In the genomic region with DNA sequence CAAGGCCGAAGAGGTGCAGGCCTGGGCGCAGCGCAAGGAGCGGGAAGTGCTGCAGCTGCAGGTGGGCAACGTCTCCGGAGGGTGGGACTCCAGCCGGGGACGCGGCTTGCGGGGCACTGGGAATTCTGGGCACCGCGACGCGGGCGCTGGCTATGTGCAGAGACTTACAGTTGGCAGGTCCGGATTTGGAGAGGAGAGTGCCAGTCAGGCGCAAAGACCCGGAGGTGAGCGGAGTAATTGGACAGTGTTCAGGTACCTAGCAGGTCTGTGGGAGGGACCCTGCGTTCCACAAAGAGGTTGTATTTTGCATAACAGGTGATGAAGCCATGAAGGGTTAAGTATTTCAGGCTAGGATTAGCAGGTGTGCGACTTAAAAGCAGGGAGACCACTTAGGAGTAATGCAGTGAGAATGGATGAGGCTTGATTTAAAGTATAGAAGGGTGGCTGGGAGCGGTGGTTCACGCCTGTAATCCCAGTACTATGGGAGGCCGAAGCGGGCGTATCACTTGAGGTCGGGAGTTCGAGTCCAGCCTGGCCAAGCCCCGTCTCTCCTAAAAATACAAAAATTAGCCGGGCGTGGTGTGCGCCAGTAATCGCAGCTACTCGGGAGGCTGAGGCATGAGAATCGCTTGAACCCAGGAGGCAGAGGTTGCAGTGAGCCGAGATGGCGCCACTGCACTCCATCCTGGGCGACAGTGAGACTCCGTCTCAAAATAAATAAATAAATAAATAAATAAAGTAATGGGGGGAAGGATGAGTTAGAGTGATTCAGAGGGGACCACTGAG, we compare ENCODE assay signal across 9 cellular contexts. TPM values are rescaled to one million over a fixed set of nuclear protein-coding genes. Genes with fewer than 3 reads are reported as not detected.
DNase-seq lines count a peak whose midpoint lies in the region; ATAC-seq and TF ChIP-seq lines count a peak whose summit lies in the region.
"Had no signal": no experiment of that assay in that cellular context is flagged by ENCODE, and none has a peak within 500 bp of the region (broad histone marks: within the 10 kb centered on the region; RNA-seq: fewer than 3 reads in every experiment).

No MANE protein-coding gene starts in this region.

- H3K36me3 ChIP-seq in parathyroid adenoma (ENCODE audit: control insufficient read depth, insufficient read depth, low read length): no peaks in the 10 kb centered on the region

- peak overlapping the region; percentile 85 for H3K4me3 ChIP-seq in GM08714 (ENCODE audit: low read length)
- peak overlapping the region; percentile 72 for H3K4me3 ChIP-seq in parathyroid adenoma (ENCODE audit: low read depth, low read length)

- H3K9me3 ChIP-seq in T-helper 17 cell (ENCODE audit: control insufficient read depth, low read length, poor library complexity, severe bottlenecking): no peaks in the 10 kb centered on the region
- no peaks in the 10 kb centered on the region for H3K9me3 ChIP-seq in parathyroid adenoma (ENCODE audit: control insufficient read depth, low read length)

- H3K27ac Mint-ChIP-seq in T-helper 17 cell: peak overlapping the region; percentile 9

- H3K27me3 Mint-ChIP-seq in T-helper 17 cell: no peaks in the 10 kb centered on the region

- no peak for TF ChIP-seq CTCF in parathyroid adenoma (IDR thresholded peaks at IDR 0.05)

- no peaks in the 10 kb centered on the region for H3K36me3 Mint-ChIP-seq in T-helper 17 cell (ENCODE audit: low read depth)

- peak overlapping the region; percentile 87 for H3K4me2 ChIP-seq in parathyroid adenoma (ENCODE audit: low read length)

- no peaks in the 10 kb centered on the region for H3K27me3 ChIP-seq in parathyroid adenoma (ENCODE audit: control insufficient read depth, insufficient read depth, low read length)

- H3K9ac ChIP-seq in parathyroid adenoma: peak overlapping the region; percentile 78

- DNase-seq in LoVo (ENCODE audit: low spot score) (peak; percentile 38), T-helper 17 cell (no peak), fibroblast of peridontal ligament (ENCODE audit: extremely low read depth) (peak; percentile 7), AG08395 (ENCODE audit: low spot score) (no peak), SIG-M5 (lab: John Stamatoyannopoulos, UW) (no peak)

- H3K4me1 ChIP-seq in parathyroid adenoma: peaks cover 7% of the 10 kb centered on the region

- peak overlapping the region; percentile 92 for H3K4me3 Mint-ChIP-seq in T-helper 17 cell

- ATAC-seq in T-helper 17 cell (no peak), GM19397 (IDR thresholded peaks at IDR 0.05; ENCODE audit: unreplicated experiment) (no peak)

- H3K4me1 Mint-ChIP-seq in T-helper 17 cell: peaks cover 16% of the 10 kb centered on the region

- peak overlapping the region; percentile 89 for H3K27ac ChIP-seq in parathyroid adenoma

- peaks cover 2% of the 10 kb centered on the region for H3K79me2 ChIP-seq in parathyroid adenoma

- H2AFZ ChIP-seq in parathyroid adenoma: peak overlapping the region; percentile 100

RNA-seq across cellular contexts. Expression of a gene that starts 1.0 kb away (rescaled TPM):
- total RNA-seq in T-helper 17 cell: 10 to 100 TPM; 16.8 to 17.2 TPM

RNA-seq across cellular contexts. Expression of a gene that starts 3.4 kb away (rescaled TPM):
- under 1 TPM; 0.92 to 0.94 TPM for total RNA-seq in T-helper 17 cell

RNA-seq across cellular contexts. Expression of a gene that starts 24.6 kb away (rescaled TPM):
- under 1 TPM in 1 of 2 donors, not detected in 1; 0.62 TPM for total RNA-seq in T-helper 17 cell

RNA-seq across cellular contexts. Expression of a gene that starts 37.7 kb away (rescaled TPM):
- total RNA-seq in T-helper 17 cell: not detected
- total RNA-seq: T-helper 1 cell treated with Interleukin-12 subunit alpha and Interleukin-12 subunit beta and Interleukin-4 antibody, amounts not matched to agents 30 ng/mL and 1 ng/mL, for 36 hours had no signal

Comparison
In these comparisons a context has a peak if more than half of its experiments do, and no peak if none do; other contexts are left out.
1. DNase-seq: peak in LoVo (single experiment) and fibroblast of peridontal ligament (single experiment); none in T-helper 17 cell (0 of 3), AG08395 (single experiment) and SIG-M5 (single experiment).